Comparison of ENCODE assay signal across 8 cellular contexts in the genomic region with DNA sequence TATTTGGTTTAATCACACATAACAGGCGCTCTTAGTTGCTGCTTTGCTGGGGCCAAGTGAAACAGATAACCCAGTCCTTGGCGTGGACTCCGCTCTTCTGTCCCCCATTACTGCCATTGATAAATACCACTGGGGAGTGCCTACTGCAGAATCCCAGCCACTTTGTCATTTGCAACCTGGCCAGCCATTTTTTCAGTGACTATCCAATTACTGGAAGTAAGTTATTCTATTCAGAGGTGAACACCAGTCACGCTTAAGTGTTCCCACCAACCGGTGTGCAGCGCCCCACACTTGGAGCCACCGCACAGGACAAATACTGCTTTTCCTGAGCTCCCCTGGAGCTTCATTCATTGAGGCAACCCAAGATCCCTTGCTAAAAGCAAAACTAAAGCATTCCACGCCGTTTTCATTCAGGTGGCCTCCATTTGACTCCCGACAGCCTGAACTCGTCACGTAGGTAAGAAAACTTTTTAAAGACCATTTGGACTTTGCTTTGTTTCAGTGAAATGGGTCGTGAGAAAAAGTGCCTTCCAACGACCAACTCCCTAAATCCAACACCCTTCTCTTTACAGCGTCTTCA. TPM values are rescaled to one million over a fixed set of nuclear protein-coding genes. Genes with fewer than 3 reads are reported as not detected.
DNase-seq lines count a peak whose midpoint lies in the region; ATAC-seq and TF ChIP-seq lines count a peak whose summit lies in the region.

No MANE protein-coding gene starts in this region.

- no peaks in the 10 kb centered on the region for H3K27me3 Mint-ChIP-seq in activated CD8-positive, alpha-beta T cell treated with anti-CD3 and anti-CD28 coated beads, Interleukin-2, amount 10 ng/mL, durations not matched to agents 7 days and 5 days (ENCODE audit: low read depth)

- peak overlapping the region; percentile 84 for H3K4me3 Mint-ChIP-seq in activated CD8-positive, alpha-beta T cell treated with anti-CD3 and anti-CD28 coated beads, Interleukin-2, amount 10 ng/mL, durations not matched to agents 7 days and 5 days

- H3K27ac ChIP-seq in iPS-20b (ENCODE audit: low read length) = no peak overlapping the region
- peak overlapping the region; percentile 83 for H3K27ac ChIP-seq in suprapubic skin

- ATAC-seq in activated CD8-positive, alpha-beta T cell treated with anti-CD3 and anti-CD28 coated beads, Interleukin-2, amount 10 ng/mL, durations not matched to agents 7 days and 5 days = no peak
- no peak for ATAC-seq in GM19328 (IDR thresholded peaks at IDR 0.05; ENCODE audit: unreplicated experiment)

- H3K36me3 Mint-ChIP-seq in activated CD8-positive, alpha-beta T cell treated with anti-CD3 and anti-CD28 coated beads, Interleukin-2, amount 10 ng/mL, durations not matched to agents 7 days and 5 days (ENCODE audit: low read depth) = peaks cover 14% of the 10 kb centered on the region

- CTCF ChIA-PET in activated CD8-positive, alpha-beta T cell treated with anti-CD3 and anti-CD28 coated beads, Interleukin-2, amount 10 ng/mL, durations not matched to agents 7 days and 5 days (lab: Charles Lee) = interaction anchor here (1.8 to 5.0 kb wide), 2 partner anchors 25 to 47 kb away, joined by 5 to 23 read pairs; no protein-coding TSS in a partner anchor

- no peaks in the 10 kb centered on the region; the same call in 1 of the 2 replicates for H3K36me3 ChIP-seq in iPS-20b (ENCODE audit: insufficient read depth, low read depth, low read length)
- H3K36me3 ChIP-seq in suprapubic skin = no peaks in the 10 kb centered on the region

- WGBS in suprapubic skin = 25% methylated on average over 15 of the region's 15 CpGs

- no peak for TF ChIP-seq EP300 in suprapubic skin (IDR thresholded peaks at IDR 0.05)

- TF ChIP-seq CTCF in suprapubic skin (IDR thresholded peaks at IDR 0.05) = no peak

- TF ChIP-seq POLR2A in suprapubic skin (IDR thresholded peaks at IDR 0.05) = no peak

- H3K4me3 ChIP-seq in iPS-20b (ENCODE audit: low read length) (peak overlapping the region; percentile 84), suprapubic skin (peak overlapping the region; percentile 94)

- peaks cover 46% of the 10 kb centered on the region for H3K4me1 ChIP-seq in iPS-20b (ENCODE audit: insufficient read depth, low read length)
- peaks cover 72% of the 10 kb centered on the region for H3K4me1 ChIP-seq in suprapubic skin

- H3K9me3 ChIP-seq in iPS-20b (ENCODE audit: insufficient read depth, low read depth, low read length) (no peaks in the 10 kb centered on the region), suprapubic skin (no peaks in the 10 kb centered on the region)

- peaks cover 58% of the 10 kb centered on the region for H3K4me1 Mint-ChIP-seq in activated CD8-positive, alpha-beta T cell treated with anti-CD3 and anti-CD28 coated beads, Interleukin-2, amount 10 ng/mL, durations not matched to agents 7 days and 5 days (ENCODE audit: low read depth)

- no peaks in the 10 kb centered on the region for H3K9me3 Mint-ChIP-seq in activated CD8-positive, alpha-beta T cell treated with anti-CD3 and anti-CD28 coated beads, Interleukin-2, amount 10 ng/mL, durations not matched to agents 7 days and 5 days (ENCODE audit: insufficient read depth)

- H3K9ac ChIP-seq in iPS-20b (ENCODE audit: low read depth, low read length) = peak overlapping the region; percentile 78

- peak; percentile 19 for DNase-seq in activated CD4-positive, alpha-beta T cell treated with anti-CD3 and anti-CD28 coated beads for 48 hours
- no peak for DNase-seq in activated CD4-positive, alpha-beta T cell treated with anti-CD3 and anti-CD28 coated beads, Interleukin-2, amount 50 U/mL, for 48 hours
- DNase-seq in activated CD8-positive, alpha-beta T cell treated with anti-CD3 and anti-CD28 coated beads, Interleukin-2, amount 10 ng/mL, durations not matched to agents 7 days and 5 days = no peak
- DNase-seq in suprapubic skin (ENCODE audit: low spot score in 2 of 2) = no peak
- no peak for DNase-seq in NCI-H1105 (lab: John Stamatoyannopoulos, UW)
- DNase-seq in NCI-H146 treated with DMSO at 0.1 percent for 48 hours (lab: John Stamatoyannopoulos, UW; ENCODE audit: unreplicated experiment) = no peak

- H3K27ac Mint-ChIP-seq in activated CD8-positive, alpha-beta T cell treated with anti-CD3 and anti-CD28 coated beads, Interleukin-2, amount 10 ng/mL, durations not matched to agents 7 days and 5 days = peak overlapping the region; percentile 84

- H3K27me3 ChIP-seq in iPS-20b (ENCODE audit: insufficient read depth, low read length) (peaks cover 22% of the 10 kb centered on the region), suprapubic skin (no peaks in the 10 kb centered on the region)

- POLR2A ChIA-PET in activated CD8-positive, alpha-beta T cell treated with anti-CD3 and anti-CD28 coated beads, Interleukin-2, amount 10 ng/mL, durations not matched to agents 7 days and 5 days (lab: Charles Lee) = interaction anchor here (0.6 to 1.1 kb wide), 4 partner anchors 93 to 300 kb away, joined by 3 to 4 read pairs (median 3); a partner anchor contains a TSS

RNA-seq across cellular contexts. Expression of a gene that starts 1.8 kb away (rescaled TPM):
- 100 to 1,000 TPM; 134 to 144 TPM for total RNA-seq in activated CD8-positive, alpha-beta T cell treated with anti-CD3 and anti-CD28 coated beads, Interleukin-2, amount 10 ng/mL, durations not matched to agents 7 days and 5 days
- total RNA-seq in suprapubic skin = 100 to 1,000 TPM in 3 of 4 donors, 10 to 100 TPM in 1; 94.7 to 135 (median 119) TPM
